In genomic region chr7:144293794-144294501, GRCh38 we compare ENCODE assay signal across 11 cellular contexts. TPM values are rescaled to one million over a fixed set of nuclear protein-coding genes. Genes with fewer than 3 reads are reported as not detected.
DNase-seq lines count a peak whose midpoint lies in the region; ATAC-seq and TF ChIP-seq lines count a peak whose summit lies in the region.
"Not testable (repeated sequence)": the region's sequence is repeated elsewhere in the genome, so short reads cannot be mapped to it uniquely, and the experiment has no call there.
"Had no signal": no experiment of that assay in that cellular context is flagged by ENCODE, and none has a peak within 500 bp of the region (broad histone marks: within the 10 kb centered on the region; RNA-seq: fewer than 3 reads in every experiment).

No MANE protein-coding gene starts in this region.

- H3K79me1 ChIP-seq in IMR-90 (ENCODE audit: low read depth in 1 of 2, low read length in 2 of 2) = not testable (repeated sequence)

- not testable (repeated sequence) for H4K20me1 ChIP-seq in IMR-90 (ENCODE audit: insufficient read depth, low read length)

- intact Hi-C loops in IMR-90 (cut with micrococcal nuclease); left colon (cut with DNase I, micrococcal nuclease): not testable (repeated sequence)

- H3K23ac ChIP-seq in IMR-90 (ENCODE audit: low read depth, low read length) = not testable (repeated sequence)

- not testable (repeated sequence) for H3K14ac ChIP-seq in IMR-90 (replicated peaks; ENCODE audit: low read depth, low read length)

- H3K27me3 ChIP-seq in IMR-90 (ENCODE audit: control insufficient read depth, insufficient read depth, low read length) = not testable (repeated sequence)

- not testable (repeated sequence) for H3K9ac ChIP-seq in IMR-90 (ENCODE audit: low read depth, low read length)

- not testable (repeated sequence) for H3K9me3 ChIP-seq in IMR-90 (ENCODE audit: control insufficient read depth, insufficient read depth, low read length)

- in situ Hi-C loops in IMR-90 (cut with MboI; ENCODE audit: low sequenced_read_pairs) = not testable (repeated sequence)

- TF ChIP-seq POLR2A in IMR-90 (IDR thresholded peaks at IDR 0.05; ENCODE audit: low read depth, low read length) = not testable (repeated sequence)

- not testable (repeated sequence) for DNase-seq in IMR-90; activated naive CD4-positive, alpha-beta T cell treated with anti-CD3 and anti-CD28 coated beads, Interleukin-2, amount 50 U/mL, for 72 hours (ENCODE audit: low spot score in 2 of 2); left colon
- peak in 1 of 2 donors; percentile 47 for DNase-seq in stimulated activated effector memory CD8-positive, alpha-beta T cell treated with anti-CD3 and anti-CD28 coated beads, Interleukin-12 subunit alpha, Interleukin-12 subunit beta, amount 100 ng/mL, for 72 hours (ENCODE audit: low spot score in 2 of 2)

- H3K56ac ChIP-seq in IMR-90 (ENCODE audit: extremely low read depth, insufficient read depth, low read length) = not testable (repeated sequence)

- not testable (repeated sequence) for H2AK9ac ChIP-seq in IMR-90 (replicated peaks; ENCODE audit: low read depth, low read length, poor library complexity)

- H2BK120ac ChIP-seq in IMR-90 (ENCODE audit: low read depth, low read length) = not testable (repeated sequence)

- not testable (repeated sequence) for H3K4me3 Mint-ChIP-seq in stimulated activated effector memory CD8-positive, alpha-beta T cell treated with anti-CD3 and anti-CD28 coated beads, Interleukin-12 subunit alpha, Interleukin-12 subunit beta, amount 100 ng/mL, for 72 hours

- H3K27ac Mint-ChIP-seq in activated naive CD4-positive, alpha-beta T cell treated with anti-CD3 and anti-CD28 coated beads, Interleukin-2, amount 50 U/mL, for 72 hours; stimulated activated effector memory CD8-positive, alpha-beta T cell treated with anti-CD3 and anti-CD28 coated beads, Interleukin-12 subunit alpha, Interleukin-12 subunit beta, amount 100 ng/mL, for 72 hours: not testable (repeated sequence)

- H3K4me1 ChIP-seq in IMR-90 (ENCODE audit: control insufficient read depth, insufficient read depth, low read length) = not testable (repeated sequence)

- H2BK20ac ChIP-seq in IMR-90 (ENCODE audit: low read depth, low read length) = not testable (repeated sequence)

- not testable (repeated sequence) for H3K9me3 Mint-ChIP-seq in activated naive CD4-positive, alpha-beta T cell treated with anti-CD3 and anti-CD28 coated beads, Interleukin-2, amount 50 U/mL, for 72 hours; stimulated activated effector memory CD8-positive, alpha-beta T cell treated with anti-CD3 and anti-CD28 coated beads, Interleukin-12 subunit alpha, Interleukin-12 subunit beta, amount 100 ng/mL, for 72 hours

- CTCF ChIA-PET in IMR-90 (lab: Yijun Ruan, JAX) = not testable (repeated sequence)

- H3K9me1 ChIP-seq in IMR-90 (ENCODE audit: insufficient read depth, low read length) = not testable (repeated sequence)

- H4K8ac ChIP-seq in IMR-90 (ENCODE audit: low read depth in 2 of 2, low read length in 2 of 2) = not testable (repeated sequence)

- not testable (repeated sequence) for TF ChIP-seq RAD21 in IMR-90 (IDR thresholded peaks at IDR 0.05; ENCODE audit: low read length)

- dilution Hi-C loops in IMR-90 (cut with HindIII; ENCODE audit: low sequenced_read_pairs, unreplicated experiment) = not testable (repeated sequence)

- H3K4me1 Mint-ChIP-seq in stimulated activated effector memory CD8-positive, alpha-beta T cell treated with anti-CD3 and anti-CD28 coated beads, Interleukin-12 subunit alpha, Interleukin-12 subunit beta, amount 100 ng/mL, for 72 hours = not testable (repeated sequence)

- H3K4ac ChIP-seq in IMR-90 (ENCODE audit: low read depth, low read length) = not testable (repeated sequence)

- not testable (repeated sequence) for H2AFZ ChIP-seq in IMR-90 (replicated peaks; ENCODE audit: low read length, poor library complexity)

- not testable (repeated sequence) for H4K91ac ChIP-seq in IMR-90 (ENCODE audit: insufficient read depth, low read depth, low read length)

- not testable (repeated sequence) for TF ChIP-seq CTCF in IMR-90 (conservative IDR thresholded peaks at IDR 0.05; ENCODE audit: low read depth, low read length)

- not testable (repeated sequence) for H3K4me2 ChIP-seq in IMR-90 (ENCODE audit: low read depth, low read length)

- H2BK5ac ChIP-seq in IMR-90 (ENCODE audit: low read depth, low read length, poor library complexity, severe bottlenecking) = not testable (repeated sequence)

- ATAC-seq in GM18511 (IDR thresholded peaks at IDR 0.05; ENCODE audit: unreplicated experiment) (peak; percentile 79), GM19455 (IDR thresholded peaks at IDR 0.05; ENCODE audit: unreplicated experiment) (peak; percentile 84), HG02588 (IDR thresholded peaks at IDR 0.05; ENCODE audit: unreplicated experiment) (peak; percentile 80), HG03095 (IDR thresholded peaks at IDR 0.05; ENCODE audit: unreplicated experiment) (peak; percentile 68), IMR-90 (ENCODE audit: low read depth) (peak; percentile 29; the same call in 1 of the 2 replicates), left colon (peak; percentile 97)
- ATAC-seq in activated naive CD4-positive, alpha-beta T cell treated with anti-CD3 and anti-CD28 coated beads, Interleukin-2, amount 50 U/mL, for 72 hours = peak; percentile 87 to 88
- ATAC-seq in stimulated activated effector memory CD8-positive, alpha-beta T cell treated with anti-CD3 and anti-CD28 coated beads, Interleukin-12 subunit alpha, Interleukin-12 subunit beta, amount 100 ng/mL, for 72 hours = peak; percentile 83

- H3K27ac ChIP-seq in IMR-90 (ENCODE audit: insufficient read depth, low read length) = not testable (repeated sequence)

- H3K36me3 ChIP-seq in IMR-90 (ENCODE audit: control insufficient read depth, insufficient read depth, low read length) = not testable (repeated sequence)

- BruUV-seq in IMR-90 (replicated peaks; lab: Mats Ljungman, UMichigan) = not testable (repeated sequence)

- WGBS in IMR-90 (ENCODE audit: extremely low coverage in 2 of 2, insufficient read length in 1 of 2), 2 experiments = no CpG with 5 or more reads among the region's 60 CpGs

- H3K36me3 Mint-ChIP-seq in activated naive CD4-positive, alpha-beta T cell treated with anti-CD3 and anti-CD28 coated beads, Interleukin-2, amount 50 U/mL, for 72 hours; stimulated activated effector memory CD8-positive, alpha-beta T cell treated with anti-CD3 and anti-CD28 coated beads, Interleukin-12 subunit alpha, Interleukin-12 subunit beta, amount 100 ng/mL, for 72 hours: not testable (repeated sequence)

- not testable (repeated sequence) for H2BK15ac ChIP-seq in IMR-90 (ENCODE audit: low read depth, low read length)

- H3K4me3 ChIP-seq in IMR-90 (ENCODE audit: insufficient read depth, low read depth, low read length) = not testable (repeated sequence)

- not testable (repeated sequence) for H4K5ac ChIP-seq in IMR-90 (ENCODE audit: low read depth, low read length)

- POLR2A ChIA-PET in IMR-90 (lab: Charles Lee; ENCODE audit: unreplicated experiment) = not testable (repeated sequence)

- H3K18ac ChIP-seq in IMR-90 (ENCODE audit: low read depth, low read length) = not testable (repeated sequence)

- not testable (repeated sequence) for H2AK5ac ChIP-seq in IMR-90 (ENCODE audit: low read depth, low read length)

RNA-seq across cellular contexts. Expression of gene OR2A1, which starts 18.3 kb away (rescaled TPM):
- not detected in 2 replicates for total RNA-seq in IMR-90 (2012; rRNA removed)
- polyA plus RNA-seq in IMR-90 (2012; rRNA removed) = not detected in 2 replicates
- polyA plus RNA-seq in IMR-90 (2012; cell fraction: cytosol; rRNA removed) = not detected in 2 replicates
- polyA plus RNA-seq in IMR-90 (2012; cell fraction: nucleus; rRNA removed; ENCODE audit: low replicate concordance) = not detected in 2 replicates
- total RNA-seq in activated naive CD4-positive, alpha-beta T cell treated with anti-CD3 and anti-CD28 coated beads, Interleukin-2, amount 50 U/mL, for 72 hours = not detected
- not detected for total RNA-seq in left colon
- total RNA-seq: activated naive CD8-positive, alpha-beta T cell treated with anti-CD3 and anti-CD28 coated beads for 36 hours; glomerular endothelial cell had no signal

RNA-seq across cellular contexts. Expression of gene CTAGE8, which starts 24.9 kb away (rescaled TPM):
- not detected in 2 replicates for total RNA-seq in IMR-90 (2012; rRNA removed)
- not detected in 2 replicates for polyA plus RNA-seq in IMR-90 (2012; rRNA removed)
- polyA plus RNA-seq in IMR-90 (2012; cell fraction: cytosol; rRNA removed) = not detected in 2 replicates
- 0.05 TPM in 1 of 2 replicates, not detected in the other for polyA plus RNA-seq in IMR-90 (2012; cell fraction: nucleus; rRNA removed; ENCODE audit: low replicate concordance)
- total RNA-seq in activated naive CD4-positive, alpha-beta T cell treated with anti-CD3 and anti-CD28 coated beads, Interleukin-2, amount 50 U/mL, for 72 hours = 1 to 10 TPM; 1.4 to 1.8 TPM
- total RNA-seq in left colon = 1 to 10 TPM; 4.0 to 5.9 TPM
- total RNA-seq: glomerular endothelial cell had no signal

RNA-seq across cellular contexts. Expression of gene OR2A7, which starts 29.4 kb away (rescaled TPM):
- not detected in 2 replicates for total RNA-seq in IMR-90 (2012; rRNA removed)
- not detected in 2 replicates for polyA plus RNA-seq in IMR-90 (2012; rRNA removed)
- not detected in 2 replicates for polyA plus RNA-seq in IMR-90 (2012; cell fraction: cytosol; rRNA removed)
- polyA plus RNA-seq in IMR-90 (2012; cell fraction: nucleus; rRNA removed; ENCODE audit: low replicate concordance) = not detected in 2 replicates
- 1 to 10 TPM; 1.6 to 2.6 TPM for total RNA-seq in activated naive CD4-positive, alpha-beta T cell treated with anti-CD3 and anti-CD28 coated beads, Interleukin-2, amount 50 U/mL, for 72 hours
- total RNA-seq in left colon = 10 to 100 TPM; 21.9 to 29.5 TPM

RNA-seq across cellular contexts. Expression of gene OR2A42, which starts 54.5 kb away (rescaled TPM):
- total RNA-seq in IMR-90 (2012; rRNA removed) = not detected in 2 replicates
- polyA plus RNA-seq in IMR-90 (2012; rRNA removed) = not detected in 2 replicates
- not detected in 2 replicates for polyA plus RNA-seq in IMR-90 (2012; cell fraction: cytosol; rRNA removed)
- polyA plus RNA-seq in IMR-90 (2012; cell fraction: nucleus; rRNA removed; ENCODE audit: low replicate concordance) = not detected in 2 replicates
- total RNA-seq in activated naive CD4-positive, alpha-beta T cell treated with anti-CD3 and anti-CD28 coated beads, Interleukin-2, amount 50 U/mL, for 72 hours = not detected
- total RNA-seq in left colon = not detected
- total RNA-seq: activated naive CD8-positive, alpha-beta T cell treated with anti-CD3 and anti-CD28 coated beads for 36 hours; glomerular endothelial cell; vagina had no signal

Comparison
In these comparisons a context has a peak if more than half of its experiments do, and no peak if none do; other contexts are left out.
1. ATAC-seq: peak in every context shown above with its lines; median percentile 97 in left colon; 88 in activated naive CD4-positive, alpha-beta T cell treated with anti-CD3 and anti-CD28 coated beads, Interleukin-2, amount 50 U/mL, for 72 hours; 84 in GM19455; 83 in stimulated activated effector memory CD8-positive, alpha-beta T cell treated with anti-CD3 and anti-CD28 coated beads, Interleukin-12 subunit alpha, Interleukin-12 subunit beta, amount 100 ng/mL, for 72 hours; 80 in HG02588; 79 in GM18511; 68 in HG03095; 29 in IMR-90.
2. RNA of gene OR2A7, which starts 29.4 kb away (total RNA-seq): 21.9 to 29.5 TPM in left colon; 1.6 to 2.6 TPM in activated naive CD4-positive, alpha-beta T cell treated with anti-CD3 and anti-CD28 coated beads, Interleukin-2, amount 50 U/mL, for 72 hours and not detected in IMR-90; every median in the first group is over 4 times any median in the second.